9 cellular contexts compared by ENCODE assay signal in genomic region chr16:71467810-71468209, GRCh38. TPM values are rescaled to one million over a fixed set of nuclear protein-coding genes. Genes with fewer than 3 reads are reported as not detected.
DNase-seq lines count a peak whose midpoint lies in the region; ATAC-seq and TF ChIP-seq lines count a peak whose summit lies in the region.
"Had no signal": no experiment of that assay in that cellular context is flagged by ENCODE, and none has a peak within 500 bp of the region (broad histone marks: within the 10 kb centered on the region; RNA-seq: fewer than 3 reads in every experiment).

No MANE protein-coding gene starts in this region.

- no peaks in the 10 kb centered on the region for H3K4me1 ChIP-seq in breast epithelium
- H3K4me1 ChIP-seq in upper lobe of right lung: peaks cover 3% of the 10 kb centered on the region

- peaks cover 6% of the 10 kb centered on the region for H3K36me3 Mint-ChIP-seq in MCF 10A (ENCODE audit: insufficient read depth, unreplicated experiment)
- no peaks in the 10 kb centered on the region for H3K36me3 Mint-ChIP-seq in activated CD8-positive, alpha-beta T cell treated with anti-CD3 and anti-CD28 coated beads, Interleukin-2, amount 10 ng/mL, durations not matched to agents 7 days and 5 days (ENCODE audit: low read depth)

- no peaks in the 10 kb centered on the region for H3K27me3 Mint-ChIP-seq in MCF 10A (ENCODE audit: insufficient read depth, unreplicated experiment)
- H3K27me3 Mint-ChIP-seq in activated CD8-positive, alpha-beta T cell treated with anti-CD3 and anti-CD28 coated beads, Interleukin-2, amount 10 ng/mL, durations not matched to agents 7 days and 5 days (ENCODE audit: low read depth): no peaks in the 10 kb centered on the region

- H3K9me3 Mint-ChIP-seq in MCF 10A (ENCODE audit: unreplicated experiment): no peaks in the 10 kb centered on the region
- no peaks in the 10 kb centered on the region for H3K9me3 Mint-ChIP-seq in activated CD8-positive, alpha-beta T cell treated with anti-CD3 and anti-CD28 coated beads, Interleukin-2, amount 10 ng/mL, durations not matched to agents 7 days and 5 days (ENCODE audit: insufficient read depth)

- POLR2A ChIA-PET in MCF 10A (lab: Yijun Ruan, JAX): no interaction called here
- POLR2A ChIA-PET in activated CD8-positive, alpha-beta T cell treated with anti-CD3 and anti-CD28 coated beads, Interleukin-2, amount 10 ng/mL, durations not matched to agents 7 days and 5 days (lab: Charles Lee): no interaction called here

- H3K27ac ChIP-seq in breast epithelium (no peak overlapping the region), upper lobe of right lung (no peak overlapping the region)
- H3K27ac ChIP-seq: BLaER1 treated with 17β-estradiol and CSF1 and Interleukin-3, amounts not matched to agents 10 nM and 100 nM had no signal

- H3K36me3 ChIP-seq in breast epithelium (no peaks in the 10 kb centered on the region), upper lobe of right lung (no peaks in the 10 kb centered on the region)

- CTCF ChIA-PET in MCF 10A (lab: Yijun Ruan, JAX): no interaction called here
- CTCF ChIA-PET in activated CD8-positive, alpha-beta T cell treated with anti-CD3 and anti-CD28 coated beads, Interleukin-2, amount 10 ng/mL, durations not matched to agents 7 days and 5 days (lab: Charles Lee): no interaction called here

- BruUV-seq in MCF 10A (replicated peaks; lab: Mats Ljungman, UMichigan): no TSS peak

- no peak overlapping the region for H3K4me3 Mint-ChIP-seq in MCF 10A (ENCODE audit: unreplicated experiment)
- no peak overlapping the region for H3K4me3 Mint-ChIP-seq in activated CD8-positive, alpha-beta T cell treated with anti-CD3 and anti-CD28 coated beads, Interleukin-2, amount 10 ng/mL, durations not matched to agents 7 days and 5 days

- no peak for TF ChIP-seq POLR2A in breast epithelium (IDR thresholded peaks at IDR 0.05)

- no peaks in the 10 kb centered on the region for H3K4me1 Mint-ChIP-seq in MCF 10A (ENCODE audit: insufficient read depth, unreplicated experiment)
- peaks cover 6% of the 10 kb centered on the region for H3K4me1 Mint-ChIP-seq in activated CD8-positive, alpha-beta T cell treated with anti-CD3 and anti-CD28 coated beads, Interleukin-2, amount 10 ng/mL, durations not matched to agents 7 days and 5 days (ENCODE audit: low read depth)

- no peaks in the 10 kb centered on the region for H3K9me3 ChIP-seq in breast epithelium
- no peaks in the 10 kb centered on the region for H3K9me3 ChIP-seq in upper lobe of right lung
- H3K9me3 ChIP-seq: BLaER1 treated with 17β-estradiol and CSF1 and Interleukin-3, amounts not matched to agents 10 nM and 100 nM had no signal

- intact Hi-C loops in MCF 10A (cut with micrococcal nuclease): loop anchor here (1.0 kb wide), 1 partner anchor 7 kb away; no protein-coding TSS in a partner anchor
- intact Hi-C loops in breast epithelium (cut with DNase I; ENCODE audit: low total_unique reads): no loop called here
- intact Hi-C loops in upper lobe of right lung (cut with DNase I): no loop called here

- DNase-seq in MCF 10A (ENCODE audit: unreplicated experiment) (peak; percentile 56), breast epithelium (ENCODE audit: low spot score in 2 of 2) (no peak), hepatic stellate cell (ENCODE audit: low spot score) (peak; percentile 37), upper lobe of right lung (no peak)
- DNase-seq in activated CD8-positive, alpha-beta T cell treated with anti-CD3 and anti-CD28 coated beads, Interleukin-2, amount 10 ng/mL, durations not matched to agents 7 days and 5 days: peak; percentile 68

- TF ChIP-seq CTCF in MCF 10A (IDR thresholded peaks at IDR 0.05; ENCODE audit: unreplicated experiment) (no peak), breast epithelium (IDR thresholded peaks at IDR 0.05) (no peak), upper lobe of right lung (IDR thresholded peaks at IDR 0.05) (no peak)

- ATAC-seq in activated CD8-positive, alpha-beta T cell treated with anti-CD3 and anti-CD28 coated beads, Interleukin-2, amount 10 ng/mL, durations not matched to agents 7 days and 5 days: peak; percentile 73
- ATAC-seq in upper lobe of right lung (peak; percentile 66), HG02981 (IDR thresholded peaks at IDR 0.05; ENCODE audit: unreplicated experiment) (no peak), HG02884 (IDR thresholded peaks at IDR 0.05; ENCODE audit: unreplicated experiment) (no peak), GM21723 (IDR thresholded peaks at IDR 0.05; ENCODE audit: unreplicated experiment) (no peak)

- no peak overlapping the region for H3K27ac Mint-ChIP-seq in MCF 10A (ENCODE audit: low read depth, unreplicated experiment)
- no peak overlapping the region for H3K27ac Mint-ChIP-seq in activated CD8-positive, alpha-beta T cell treated with anti-CD3 and anti-CD28 coated beads, Interleukin-2, amount 10 ng/mL, durations not matched to agents 7 days and 5 days

- H3K27me3 ChIP-seq in breast epithelium (no peaks in the 10 kb centered on the region), upper lobe of right lung (no peaks in the 10 kb centered on the region)
- H3K27me3 ChIP-seq: BLaER1 treated with 17β-estradiol and CSF1 and Interleukin-3, amounts not matched to agents 10 nM and 100 nM had no signal

- no peak overlapping the region for H3K4me3 ChIP-seq in breast epithelium
- H3K4me3 ChIP-seq in upper lobe of right lung: no peak overlapping the region
- H3K4me3 ChIP-seq: BLaER1 treated with 17β-estradiol and CSF1 and Interleukin-3, amounts not matched to agents 10 nM and 100 nM had no signal

RNA-seq across cellular contexts. Expression of gene ZNF23, which starts 5.8 kb away (rescaled TPM):
- total RNA-seq in MCF 10A (2022) (12.6 and 13.7 TPM in 2 replicates), breast epithelium (10 to 100 TPM in 2 of 3 donors, 1 to 10 TPM in 1; 9.8 to 16.8 (median 11.8) TPM), upper lobe of right lung (7.3 TPM)
- total RNA-seq in activated CD8-positive, alpha-beta T cell treated with anti-CD3 and anti-CD28 coated beads, Interleukin-2, amount 10 ng/mL, durations not matched to agents 7 days and 5 days: 1 to 10 TPM; 7.9 to 8.7 TPM

RNA-seq across cellular contexts. Expression of gene ZNF19, which starts 21.3 kb away (rescaled TPM):
- total RNA-seq in MCF 10A (2022) (4.1 and 4.6 TPM in 2 replicates), breast epithelium (10 to 100 TPM; 16.7 to 20.2 (median 19.5) TPM), upper lobe of right lung (11.4 TPM)
- total RNA-seq in activated CD8-positive, alpha-beta T cell treated with anti-CD3 and anti-CD28 coated beads, Interleukin-2, amount 10 ng/mL, durations not matched to agents 7 days and 5 days: 1 to 10 TPM; 2.7 TPM

RNA-seq across cellular contexts. Expression of gene TLE7, which starts 26.0 kb away (rescaled TPM):
- total RNA-seq in MCF 10A (2022) (not detected in 2 replicates), breast epithelium (not detected), upper lobe of right lung (not detected)
- not detected for total RNA-seq in activated CD8-positive, alpha-beta T cell treated with anti-CD3 and anti-CD28 coated beads, Interleukin-2, amount 10 ng/mL, durations not matched to agents 7 days and 5 days

RNA-seq across cellular contexts. Expression of gene CHST4, which starts 58.4 kb away (rescaled TPM):
- total RNA-seq in MCF 10A (2022): 0.14 TPM in 1 of 2 replicates, not detected in the other
- total RNA-seq in breast epithelium: 1 to 10 TPM in 1 of 3 donors, under 1 TPM in 2; 0.59 to 1.3 (median 0.66) TPM
- total RNA-seq in activated CD8-positive, alpha-beta T cell treated with anti-CD3 and anti-CD28 coated beads, Interleukin-2, amount 10 ng/mL, durations not matched to agents 7 days and 5 days: not detected
- 0.38 TPM for total RNA-seq in upper lobe of right lung

Comparison
In these comparisons a context has a peak if more than half of its experiments do, and no peak if none do; other contexts are left out.
1. DNase-seq: peak in MCF 10A (single experiment), activated CD8-positive, alpha-beta T cell treated with anti-CD3 and anti-CD28 coated beads, Interleukin-2, amount 10 ng/mL, durations not matched to agents 7 days and 5 days (single experiment) and hepatic stellate cell (single experiment); none in breast epithelium (0 of 2) and upper lobe of right lung (single experiment).
2. ATAC-seq: peak in activated CD8-positive, alpha-beta T cell treated with anti-CD3 and anti-CD28 coated beads, Interleukin-2, amount 10 ng/mL, durations not matched to agents 7 days and 5 days (single experiment) and upper lobe of right lung (single experiment); none in HG02981 (single experiment), HG02884 (single experiment) and GM21723 (single experiment).